ENCODE assay signal across 20 cellular contexts in the genomic region with DNA sequence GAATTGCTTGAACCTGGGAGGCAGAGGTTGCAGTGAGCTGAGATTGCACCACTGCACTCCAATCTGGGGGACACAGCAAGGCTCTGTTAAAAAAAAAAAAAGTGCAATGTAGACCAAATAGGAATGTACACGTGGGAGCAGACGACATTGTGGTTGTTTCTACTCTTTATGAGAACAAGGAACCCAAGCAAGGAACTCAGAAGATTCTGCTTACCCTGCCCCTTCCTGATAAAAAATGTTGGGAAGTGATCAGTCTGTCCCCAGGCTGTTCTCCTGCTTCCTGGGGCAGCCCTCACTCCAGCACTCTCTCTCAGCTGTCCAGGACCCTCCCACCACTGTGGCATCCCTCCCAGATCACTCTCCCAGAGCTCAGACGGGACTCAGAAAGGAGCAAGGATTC. TPM values are rescaled to one million over a fixed set of nuclear protein-coding genes. Genes with fewer than 3 reads are reported as not detected.
DNase-seq lines count a peak whose midpoint lies in the region; ATAC-seq, FAIRE-seq and TF ChIP-seq lines count a peak whose summit lies in the region.
"Had no signal": no experiment of that assay in that cellular context is flagged by ENCODE, and none has a peak within 500 bp of the region (broad histone marks: within the 10 kb centered on the region; RNA-seq: fewer than 3 reads in every experiment).

No MANE protein-coding gene starts in this region.

- TF ChIP-seq CTCF in liver (IDR thresholded peaks at IDR 0.05; ENCODE audit: low read depth, low read length, missing input control), result no peak
- no peak for TF ChIP-seq CTCF in HepG2 (CRISPR knock-in tag; IDR thresholded peaks at IDR 0.05)
- TF ChIP-seq CTCF in upper lobe of right lung (IDR thresholded peaks at IDR 0.05), result no peak

- H3K27me3 ChIP-seq in liver (ENCODE audit: control insufficient read depth in 4 of 4, insufficient read depth in 4 of 4, low read length in 3 of 4) (no peaks in the 10 kb centered on the region), HepG2 (ENCODE audit: control insufficient read depth in 1 of 2, insufficient read depth in 2 of 2, low read length in 2 of 2) (no peaks in the 10 kb centered on the region), upper lobe of right lung (no peaks in the 10 kb centered on the region)

- intact Hi-C loops in HepG2 (cut with micrococcal nuclease; ENCODE audit: unreplicated experiment), result no loop called here
- intact Hi-C loops in upper lobe of right lung (cut with DNase I), result no loop called here

- peaks cover 11 to 55% (median 30%) of the 10 kb centered on the region in 4 donors for H3K36me3 ChIP-seq in liver (ENCODE audit: control insufficient read depth in 4 of 4, insufficient read depth in 3 of 4, low read depth in 1 of 4, low read length in 3 of 4)
- peaks cover 2 to 5% of the 10 kb centered on the region in 2 experiments; a peak in 2 of 5 replicates for H3K36me3 ChIP-seq in HepG2 (replicated peaks in 1 of 2; ENCODE audit: control insufficient read depth in 1 of 2, insufficient read depth in 2 of 2, low read length in 2 of 2)
- H3K36me3 ChIP-seq in upper lobe of right lung, result peaks cover 4% of the 10 kb centered on the region

- no peak overlapping the region for H3K4me2 ChIP-seq in HepG2 (ENCODE audit: low read depth, low read length)

- no peak for TF ChIP-seq RAD21 in liver (IDR thresholded peaks at IDR 0.05)
- no peak for TF ChIP-seq RAD21 in HepG2 (CRISPR knock-in tag; IDR thresholded peaks at IDR 0.05)

- no TSS peak for BruUV-seq in HepG2 (replicated peaks; lab: Mats Ljungman, UMichigan)

- 56% methylated on average over 3 of the region's 3 CpGs for WGBS in liver
- WGBS in HepG2 (ENCODE audit: low lambda C conversion rate), result 90% methylated on average over 3 of the region's 3 CpGs

- ATAC-seq in HepG2 (no peak), left lobe of liver (peak; percentile 33), upper lobe of right lung (peak; percentile 50), HG03135 (IDR thresholded peaks at IDR 0.05; ENCODE audit: unreplicated experiment) (no peak)
- ATAC-seq: HCT116 had no signal

- CTCF ChIA-PET in HepG2 (lab: Yijun Ruan, JAX; ENCODE audit: low intra/inter-chr PET ratio, low total read pairs), result no interaction called here

- no peak for TF ChIP-seq EP300 in HepG2 (IDR thresholded peaks at IDR 0.05; ENCODE audit: low read depth in 2 of 2, low read length in 2 of 2)
- TF ChIP-seq EP300 in HepG2 (CRISPR knock-in tag; IDR thresholded peaks at IDR 0.05; ENCODE audit: borderline replicate concordance), result no peak

- no peak for FAIRE-seq in HepG2 (lab: Jason Lieb, UNC)
- FAIRE-seq: G401.6, GM12891 had no signal

- DNase-seq in HepG2 (ENCODE audit: low spot score) (no peak), left lobe of liver (ENCODE audit: low spot score) (no peak), pons (ENCODE audit: low spot score) (peak; percentile 42), upper lobe of right lung (no peak), NCI-H2107 treated with DMSO at 0.1 percent for 48 hours (lab: John Stamatoyannopoulos, UW; ENCODE audit: unreplicated experiment) (no peak), DMS53 (lab: John Stamatoyannopoulos, UW) (no peak)
- DNase-seq: Caco-2, DMS79, GM23248, KBM-7, NCI-H1092, NCI-H1694, NCI-H69 had no signal

- H3K27ac ChIP-seq in liver (ENCODE audit: low read depth in 1 of 2, low read length in 2 of 2) (no peak overlapping the region), HepG2 (ENCODE audit: extremely low read length, insufficient read depth, low read length) (no peak overlapping the region), upper lobe of right lung (peak overlapping the region; percentile 73)
- H3K27ac ChIP-seq: C4-2B, GM23248 had no signal

- H3K4me1 ChIP-seq in liver (ENCODE audit: control insufficient read depth in 4 of 4, insufficient read depth in 4 of 4, low read length in 3 of 4), result peaks cover 0 to 11% (median 2%) of the 10 kb centered on the region in 4 donors
- H3K4me1 ChIP-seq in HepG2 (ENCODE audit: insufficient read depth, low read length), result peaks cover 17% of the 10 kb centered on the region
- H3K4me1 ChIP-seq in upper lobe of right lung, result peaks cover 24% of the 10 kb centered on the region

- H3K9ac ChIP-seq in liver (ENCODE audit: low read depth in 1 of 2, low read length in 2 of 2) (no peak overlapping the region), HepG2 (ENCODE audit: insufficient read depth, low read depth, low read length) (no peak overlapping the region)
- H3K9ac ChIP-seq: GM23248 had no signal

- H2AFZ ChIP-seq in HepG2 (ENCODE audit: low read length), result no peak overlapping the region
- H2AFZ ChIP-seq: GM23248 had no signal

- no peaks in the 10 kb centered on the region for H3K79me2 ChIP-seq in HepG2 (ENCODE audit: insufficient read depth, low read length)

- no peak overlapping the region for H3K4me3 ChIP-seq in liver (ENCODE audit: low read depth in 1 of 3, low read length in 3 of 3)
- no peak overlapping the region for H3K4me3 ChIP-seq in HepG2 (replicated peaks in 1 of 3; ENCODE audit: insufficient read depth in 1 of 3, low read depth in 2 of 3, low read length in 3 of 3)
- no peak overlapping the region for H3K4me3 ChIP-seq in upper lobe of right lung
- H3K4me3 ChIP-seq: GM23248 had no signal

- in situ Hi-C loops in HepG2 (cut with HindIII; ENCODE audit: extremely low pct_ligation_motif_present, low pct_unique_long_range_greater_than_20kb), result no loop called here

- no peaks in the 10 kb centered on the region for H4K20me1 ChIP-seq in HepG2 (ENCODE audit: insufficient read depth, low read length)

- H3K9me3 ChIP-seq in liver (ENCODE audit: control insufficient read depth in 4 of 4, low read length in 3 of 4) (no peaks in the 10 kb centered on the region), HepG2 (ENCODE audit: low read length) (no peaks in the 10 kb centered on the region), upper lobe of right lung (no peaks in the 10 kb centered on the region)
- H3K9me3 ChIP-seq: Caco-2 had no signal

- no peak for TF ChIP-seq POLR2A in HepG2 (IDR thresholded peaks at IDR 0.05; ENCODE audit: insufficient read depth in 1 of 2, low read depth in 2 of 2, low read length in 2 of 2)

- POLR2A ChIA-PET in HepG2 (lab: Yijun Ruan, JAX), result interaction anchor here (1.1 kb wide), 1 partner anchor 23 kb away, joined by 7 read pairs; no protein-coding TSS in a partner anchor

TF ChIP-seq in liver, 16 proteins besides CTCF, POLR2A, EP300 and RAD21 (continues in another document):
- TF ChIP-seq HNF4A (conservative IDR thresholded peaks at IDR 0.05), result no peak

TF ChIP-seq in HepG2, 621 proteins besides CTCF, POLR2A, EP300 and RAD21 (continues in another document):
- no peak for TF ChIP-seq ERF (CRISPR knock-in tag; IDR thresholded peaks at IDR 0.05)

RNA-seq across cellular contexts. Expression of a gene that starts 31.7 kb away (rescaled TPM):
- total RNA-seq in liver (100 to 1,000 TPM in 1 of 2 donors, 10 to 100 TPM in 1; 92.1 to 184 TPM), HepG2 (2016; rRNA removed; fragmentation: Illumina TruSeq; extraction: Trizol) (7.6 and 15.3 TPM in 2 replicates), left lobe of liver (327 TPM), upper lobe of right lung (204 TPM)
- polyA plus RNA-seq in liver (100 to 1,000 TPM in 1 of 2 donors, 10 to 100 TPM in 1; 52.7 to 179 TPM), HepG2 (2011; rRNA removed) (19.8 and 29.6 TPM in 2 replicates)
- 3.0 and 3.2 TPM in 2 replicates for total RNA-seq in HepG2 (2016; cell fraction: cytosol; rRNA removed; fragmentation: Illumina TruSeq; extraction: Trizol; ENCODE audit: low read depth)
- 6.7 and 16.4 TPM in 2 replicates for total RNA-seq in HepG2 (2016; cell fraction: insoluble cytoplasmic fraction; rRNA removed; fragmentation: Illumina TruSeq; extraction: Trizol)
- total RNA-seq in HepG2 (2016; cell fraction: membrane; rRNA removed; fragmentation: Illumina TruSeq; extraction: Trizol), result 6.2 TPM in 2 replicates
- 24.2 and 24.5 TPM in 2 replicates for total RNA-seq in HepG2 (2016; cell fraction: nucleus; rRNA removed; fragmentation: Illumina TruSeq; extraction: Trizol)
- 15.0 and 15.3 TPM in 2 replicates for polyA plus RNA-seq in HepG2 (2011; cell fraction: cytosol; rRNA removed)
- 80.8 and 94.5 TPM in 2 replicates for polyA plus RNA-seq in HepG2 (2011; cell fraction: nucleus; rRNA removed)
- polyA plus RNA-seq in HepG2 (2012), result 21.7 and 35.0 TPM in 2 replicates
- polyA plus RNA-seq in HepG2 (2016; cell fraction: cytosol; fragmentation: Illumina TruSeq; extraction: Trizol; ENCODE audit: low read depth), result 0.64 and 1.2 TPM in 2 replicates
- polyA plus RNA-seq in HepG2 (2016; cell fraction: insoluble cytoplasmic fraction; fragmentation: Illumina TruSeq; extraction: Trizol; ENCODE audit: low read depth), result 4.1 and 5.6 TPM in 2 replicates
- polyA plus RNA-seq in HepG2 (2016; cell fraction: membrane; fragmentation: Illumina TruSeq; extraction: Trizol; ENCODE audit: low read depth), result 2.4 and 2.9 TPM in 2 replicates
- polyA plus RNA-seq in HepG2 (2016; cell fraction: nucleus; fragmentation: Illumina TruSeq; extraction: Trizol; ENCODE audit: insufficient read depth, low read depth), result 31.9 and 32.0 TPM in 2 replicates
- 0.09 and 55.4 TPM in 2 replicates for polyA minus RNA-seq in HepG2 (2011; rRNA and poly(A)+ RNA removed; ENCODE audit: low replicate concordance)
- 11.1 and 12.3 TPM in 2 replicates for polyA minus RNA-seq in HepG2 (2011; cell fraction: cytosol; rRNA and poly(A)+ RNA removed)
- 33.2 and 42.0 TPM in 2 replicates for polyA minus RNA-seq in HepG2 (2011; cell fraction: nucleus; rRNA and poly(A)+ RNA removed)
- total RNA-seq: GM23248 had no signal
- polyA plus RNA-seq: GM23248 had no signal

RNA-seq across cellular contexts. Expression of a gene that starts 57.9 kb away (rescaled TPM):
- total RNA-seq in liver (not detected), HepG2 (2016; rRNA removed; fragmentation: Illumina TruSeq; extraction: Trizol) (not detected in 2 replicates), left lobe of liver (not detected), upper lobe of right lung (0.64 TPM)
- polyA plus RNA-seq in liver (under 1 TPM in 1 of 2 donors, not detected in 1; 0.05 TPM), HepG2 (2011; rRNA removed) (not detected in 2 replicates)
- not detected in 2 replicates for total RNA-seq in HepG2 (2016; cell fraction: cytosol; rRNA removed; fragmentation: Illumina TruSeq; extraction: Trizol; ENCODE audit: low read depth)
- not detected in 2 replicates for total RNA-seq in HepG2 (2016; cell fraction: insoluble cytoplasmic fraction; rRNA removed; fragmentation: Illumina TruSeq; extraction: Trizol)
- total RNA-seq in HepG2 (2016; cell fraction: membrane; rRNA removed; fragmentation: Illumina TruSeq; extraction: Trizol), result not detected in 2 replicates
- total RNA-seq in HepG2 (2016; cell fraction: nucleus; rRNA removed; fragmentation: Illumina TruSeq; extraction: Trizol), result not detected in 2 replicates
- not detected in 2 replicates for polyA plus RNA-seq in HepG2 (2011; cell fraction: cytosol; rRNA removed)
- 0.05 TPM in 1 of 2 replicates, not detected in the other for polyA plus RNA-seq in HepG2 (2011; cell fraction: nucleus; rRNA removed)
- polyA plus RNA-seq in HepG2 (2012), result not detected in 2 replicates
- polyA plus RNA-seq in HepG2 (2016; cell fraction: cytosol; fragmentation: Illumina TruSeq; extraction: Trizol; ENCODE audit: low read depth), result not detected in 2 replicates
- not detected in 2 replicates for polyA plus RNA-seq in HepG2 (2016; cell fraction: insoluble cytoplasmic fraction; fragmentation: Illumina TruSeq; extraction: Trizol; ENCODE audit: low read depth)
- 0.07 and 0.18 TPM in 2 replicates for polyA plus RNA-seq in HepG2 (2016; cell fraction: membrane; fragmentation: Illumina TruSeq; extraction: Trizol; ENCODE audit: low read depth)
- not detected in 2 replicates for polyA plus RNA-seq in HepG2 (2016; cell fraction: nucleus; fragmentation: Illumina TruSeq; extraction: Trizol; ENCODE audit: insufficient read depth, low read depth)
- polyA minus RNA-seq in HepG2 (2011; rRNA and poly(A)+ RNA removed; ENCODE audit: low replicate concordance), result not detected in 2 replicates
- not detected in 2 replicates for polyA minus RNA-seq in HepG2 (2011; cell fraction: cytosol; rRNA and poly(A)+ RNA removed)
- 0.12 TPM in 1 of 2 replicates, not detected in the other for polyA minus RNA-seq in HepG2 (2011; cell fraction: nucleus; rRNA and poly(A)+ RNA removed)
- total RNA-seq: A172, GM23248 had no signal
- polyA plus RNA-seq: GM23248 had no signal

Comparison
In these comparisons a context has a peak if more than half of its experiments do, and no peak if none do; other contexts are left out.
1. ATAC-seq: peak in left lobe of liver (single experiment) and upper lobe of right lung (single experiment); none in HepG2 (single experiment) and HG03135 (single experiment).